Comparison of ENCODE assay signal across 1 cellular context in the genomic region with DNA sequence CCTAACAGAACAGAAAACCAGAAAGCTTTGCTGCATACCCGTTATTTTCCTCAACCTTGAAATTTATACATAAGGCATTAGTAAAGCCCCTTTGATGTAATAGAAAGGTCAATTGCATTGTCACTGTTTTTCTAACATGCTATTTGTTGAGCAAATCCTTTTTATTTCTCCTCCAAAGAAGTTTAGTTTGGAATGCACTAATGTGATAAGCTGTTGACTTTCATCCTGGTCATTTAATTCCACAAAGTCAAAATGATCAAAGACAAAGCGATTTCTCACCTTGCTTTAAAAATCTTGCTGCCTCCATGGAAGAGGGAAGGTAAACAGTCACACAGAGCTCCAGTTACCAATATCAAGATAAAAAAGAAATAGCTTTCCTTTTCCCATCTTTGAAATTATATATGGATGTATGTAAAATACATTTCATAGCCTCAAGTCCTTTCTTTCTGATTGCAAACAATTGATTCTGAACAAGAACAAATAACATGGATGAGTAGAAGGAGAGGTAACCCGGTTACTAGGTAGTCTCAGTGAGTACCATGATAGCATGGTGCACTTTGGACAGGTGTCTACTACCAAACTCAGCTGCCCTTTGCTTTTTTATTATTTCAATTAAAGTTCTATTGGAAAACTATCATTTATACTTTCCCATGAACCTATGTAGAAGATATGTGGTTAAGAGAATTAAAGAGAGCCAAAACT.
TF ChIP-seq lines count a peak whose summit lies in the region.

No MANE protein-coding gene starts in this region.

TF ChIP-seq in HepG2, 621 proteins besides CTCF, POLR2A, EP300 and RAD21 (continued from another document and continues in another):
- TF ChIP-seq, protein P1, sequence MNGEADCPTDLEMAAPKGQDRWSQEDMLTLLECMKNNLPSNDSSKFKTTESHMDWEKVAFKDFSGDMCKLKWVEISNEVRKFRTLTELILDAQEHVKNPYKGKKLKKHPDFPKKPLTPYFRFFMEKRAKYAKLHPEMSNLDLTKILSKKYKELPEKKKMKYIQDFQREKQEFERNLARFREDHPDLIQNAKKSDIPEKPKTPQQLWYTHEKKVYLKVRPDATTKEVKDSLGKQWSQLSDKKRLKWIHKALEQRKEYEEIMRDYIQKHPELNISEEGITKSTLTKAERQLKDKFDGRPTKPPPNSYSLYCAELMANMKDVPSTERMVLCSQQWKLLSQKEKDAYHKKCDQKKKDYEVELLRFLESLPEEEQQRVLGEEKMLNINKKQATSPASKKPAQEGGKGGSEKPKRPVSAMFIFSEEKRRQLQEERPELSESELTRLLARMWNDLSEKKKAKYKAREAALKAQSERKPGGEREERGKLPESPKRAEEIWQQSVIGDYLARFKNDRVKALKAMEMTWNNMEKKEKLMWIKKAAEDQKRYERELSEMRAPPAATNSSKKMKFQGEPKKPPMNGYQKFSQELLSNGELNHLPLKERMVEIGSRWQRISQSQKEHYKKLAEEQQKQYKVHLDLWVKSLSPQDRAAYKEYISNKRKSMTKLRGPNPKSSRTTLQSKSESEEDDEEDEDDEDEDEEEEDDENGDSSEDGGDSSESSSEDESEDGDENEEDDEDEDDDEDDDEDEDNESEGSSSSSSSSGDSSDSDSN (CRISPR knock-in tag; IDR thresholded peaks at IDR 0.05) = no peak
- TF ChIP-seq ZNF547 (CRISPR knock-in tag; IDR thresholded peaks at IDR 0.05) (no peak), SP5 (CRISPR knock-in tag; IDR thresholded peaks at IDR 0.05; ENCODE audit: borderline replicate concordance, low read depth) (peak; percentile 31; the same call in 1 of the 2 replicates), GZF1 (CRISPR knock-in tag; IDR thresholded peaks at IDR 0.05) (no peak), NPAS2 (CRISPR knock-in tag; IDR thresholded peaks at IDR 0.05; ENCODE audit: borderline replicate concordance) (no peak), ZNF367 (CRISPR knock-in tag; IDR thresholded peaks at IDR 0.05; ENCODE audit: borderline replicate concordance) (0 out of 2 replicates have a peak, but pooled peaks have one; percentile 21), STAG1 (CRISPR knock-in tag; IDR thresholded peaks at IDR 0.05) (peak; percentile 19; the same call in 1 of the 2 replicates), ZNF17 (CRISPR knock-in tag; IDR thresholded peaks at IDR 0.05) (no peak), ZNF546 (CRISPR knock-in tag; conservative IDR thresholded peaks at IDR 0.05) (no peak), NRL (CRISPR knock-in tag; IDR thresholded peaks at IDR 0.05; ENCODE audit: borderline replicate concordance) (no peak), MBD4 (IDR thresholded peaks at IDR 0.05; ENCODE audit: borderline replicate concordance, low read length) (peak; percentile 90), ZNF572 (CRISPR knock-in tag; IDR thresholded peaks at IDR 0.05) (no peak), ZNF790 (CRISPR knock-in tag; IDR thresholded peaks at IDR 0.05; ENCODE audit: borderline replicate concordance) (no peak), ZNF251 (CRISPR knock-in tag; IDR thresholded peaks at IDR 0.05) (no peak), BCL6 (CRISPR knock-in tag; IDR thresholded peaks at IDR 0.05) (peak; percentile 79), CAMTA2 (CRISPR knock-in tag; IDR thresholded peaks at IDR 0.05; ENCODE audit: borderline replicate concordance) (no peak), ZNF598 (CRISPR knock-in tag; IDR thresholded peaks at IDR 0.05; ENCODE audit: borderline replicate concordance) (no peak), CEBPG (CRISPR knock-in tag; IDR thresholded peaks at IDR 0.05) (peak; percentile 73), ATM (IDR thresholded peaks at IDR 0.05; ENCODE audit: borderline replicate concordance) (no peak), ZFP1 (CRISPR knock-in tag; IDR thresholded peaks at IDR 0.05) (no peak), SP2 (CRISPR knock-in tag; IDR thresholded peaks at IDR 0.05) (no peak), HOXA7 (CRISPR knock-in tag; IDR thresholded peaks at IDR 0.05) (no peak)
- TF ChIP-seq, protein P2, sequence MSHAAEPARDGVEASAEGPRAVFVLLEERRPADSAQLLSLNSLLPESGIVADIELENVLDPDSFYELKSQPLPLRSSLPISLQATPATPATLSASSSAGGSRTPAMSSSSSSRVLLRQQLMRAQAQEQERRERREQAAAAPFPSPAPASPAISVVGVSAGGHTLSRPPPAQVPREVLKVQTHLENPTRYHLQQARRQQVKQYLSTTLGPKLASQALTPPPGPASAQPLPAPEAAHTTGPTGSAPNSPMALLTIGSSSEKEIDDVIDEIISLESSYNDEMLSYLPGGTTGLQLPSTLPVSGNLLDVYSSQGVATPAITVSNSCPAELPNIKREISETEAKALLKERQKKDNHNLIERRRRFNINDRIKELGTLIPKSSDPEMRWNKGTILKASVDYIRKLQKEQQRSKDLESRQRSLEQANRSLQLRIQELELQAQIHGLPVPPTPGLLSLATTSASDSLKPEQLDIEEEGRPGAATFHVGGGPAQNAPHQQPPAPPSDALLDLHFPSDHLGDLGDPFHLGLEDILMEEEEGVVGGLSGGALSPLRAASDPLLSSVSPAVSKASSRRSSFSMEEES (CRISPR knock-in tag; IDR thresholded peaks at IDR 0.05) = no peak
- TF ChIP-seq, protein P3, sequence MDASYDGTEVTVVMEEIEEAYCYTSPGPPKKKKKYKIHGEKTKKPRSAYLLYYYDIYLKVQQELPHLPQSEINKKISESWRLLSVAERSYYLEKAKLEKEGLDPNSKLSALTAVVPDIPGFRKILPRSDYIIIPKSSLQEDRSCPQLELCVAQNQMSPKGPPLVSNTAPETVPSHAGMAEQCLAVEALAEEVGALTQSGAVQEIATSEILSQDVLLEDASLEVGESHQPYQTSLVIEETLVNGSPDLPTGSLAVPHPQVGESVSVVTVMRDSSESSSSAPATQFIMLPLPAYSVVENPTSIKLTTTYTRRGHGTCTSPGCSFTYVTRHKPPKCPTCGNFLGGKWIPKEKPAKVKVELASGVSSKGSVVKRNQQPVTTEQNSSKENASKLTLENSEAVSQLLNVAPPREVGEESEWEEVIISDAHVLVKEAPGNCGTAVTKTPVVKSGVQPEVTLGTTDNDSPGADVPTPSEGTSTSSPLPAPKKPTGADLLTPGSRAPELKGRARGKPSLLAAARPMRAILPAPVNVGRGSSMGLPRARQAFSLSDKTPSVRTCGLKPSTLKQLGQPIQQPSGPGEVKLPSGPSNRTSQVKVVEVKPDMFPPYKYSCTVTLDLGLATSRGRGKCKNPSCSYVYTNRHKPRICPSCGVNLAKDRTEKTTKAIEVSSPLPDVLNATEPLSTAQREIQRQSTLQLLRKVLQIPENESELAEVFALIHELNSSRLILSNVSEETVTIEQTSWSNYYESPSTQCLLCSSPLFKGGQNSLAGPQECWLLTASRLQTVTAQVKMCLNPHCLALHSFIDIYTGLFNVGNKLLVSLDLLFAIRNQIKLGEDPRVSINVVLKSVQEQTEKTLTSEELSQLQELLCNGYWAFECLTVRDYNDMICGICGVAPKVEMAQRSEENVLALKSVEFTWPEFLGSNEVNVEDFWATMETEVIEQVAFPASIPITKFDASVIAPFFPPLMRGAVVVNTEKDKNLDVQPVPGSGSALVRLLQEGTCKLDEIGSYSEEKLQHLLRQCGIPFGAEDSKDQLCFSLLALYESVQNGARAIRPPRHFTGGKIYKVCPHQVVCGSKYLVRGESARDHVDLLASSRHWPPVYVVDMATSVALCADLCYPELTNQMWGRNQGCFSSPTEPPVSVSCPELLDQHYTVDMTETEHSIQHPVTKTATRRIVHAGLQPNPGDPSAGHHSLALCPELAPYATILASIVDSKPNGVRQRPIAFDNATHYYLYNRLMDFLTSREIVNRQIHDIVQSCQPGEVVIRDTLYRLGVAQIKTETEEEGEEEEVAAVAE (CRISPR knock-in tag; IDR thresholded peaks at IDR 0.05; ENCODE audit: borderline replicate concordance) = no peak
- TF ChIP-seq, protein P4, sequence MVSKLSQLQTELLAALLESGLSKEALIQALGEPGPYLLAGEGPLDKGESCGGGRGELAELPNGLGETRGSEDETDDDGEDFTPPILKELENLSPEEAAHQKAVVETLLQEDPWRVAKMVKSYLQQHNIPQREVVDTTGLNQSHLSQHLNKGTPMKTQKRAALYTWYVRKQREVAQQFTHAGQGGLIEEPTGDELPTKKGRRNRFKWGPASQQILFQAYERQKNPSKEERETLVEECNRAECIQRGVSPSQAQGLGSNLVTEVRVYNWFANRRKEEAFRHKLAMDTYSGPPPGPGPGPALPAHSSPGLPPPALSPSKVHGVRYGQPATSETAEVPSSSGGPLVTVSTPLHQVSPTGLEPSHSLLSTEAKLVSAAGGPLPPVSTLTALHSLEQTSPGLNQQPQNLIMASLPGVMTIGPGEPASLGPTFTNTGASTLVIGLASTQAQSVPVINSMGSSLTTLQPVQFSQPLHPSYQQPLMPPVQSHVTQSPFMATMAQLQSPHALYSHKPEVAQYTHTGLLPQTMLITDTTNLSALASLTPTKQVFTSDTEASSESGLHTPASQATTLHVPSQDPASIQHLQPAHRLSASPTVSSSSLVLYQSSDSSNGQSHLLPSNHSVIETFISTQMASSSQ (IDR thresholded peaks at IDR 0.05; ENCODE audit: low read depth) = no peak
- TF ChIP-seq, protein P4 (CRISPR knock-in tag; IDR thresholded peaks at IDR 0.05; ENCODE audit: borderline replicate concordance) = peak; percentile 90; the same call in 1 of the 2 replicates
- TF ChIP-seq, protein P5, sequence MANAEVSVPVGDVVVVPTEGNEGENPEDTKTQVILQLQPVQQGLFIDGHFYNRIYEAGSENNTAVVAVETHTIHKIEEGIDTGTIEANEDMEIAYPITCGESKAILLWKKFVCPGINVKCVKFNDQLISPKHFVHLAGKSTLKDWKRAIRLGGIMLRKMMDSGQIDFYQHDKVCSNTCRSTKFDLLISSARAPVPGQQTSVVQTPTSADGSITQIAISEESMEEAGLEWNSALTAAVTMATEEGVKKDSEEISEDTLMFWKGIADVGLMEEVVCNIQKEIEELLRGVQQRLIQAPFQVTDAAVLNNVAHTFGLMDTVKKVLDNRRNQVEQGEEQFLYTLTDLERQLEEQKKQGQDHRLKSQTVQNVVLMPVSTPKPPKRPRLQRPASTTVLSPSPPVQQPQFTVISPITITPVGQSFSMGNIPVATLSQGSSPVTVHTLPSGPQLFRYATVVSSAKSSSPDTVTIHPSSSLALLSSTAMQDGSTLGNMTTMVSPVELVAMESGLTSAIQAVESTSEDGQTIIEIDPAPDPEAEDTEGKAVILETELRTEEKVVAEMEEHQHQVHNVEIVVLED (CRISPR knock-in tag; IDR thresholded peaks at IDR 0.05; ENCODE audit: borderline replicate concordance) = no peak
- TF ChIP-seq, protein P6, sequence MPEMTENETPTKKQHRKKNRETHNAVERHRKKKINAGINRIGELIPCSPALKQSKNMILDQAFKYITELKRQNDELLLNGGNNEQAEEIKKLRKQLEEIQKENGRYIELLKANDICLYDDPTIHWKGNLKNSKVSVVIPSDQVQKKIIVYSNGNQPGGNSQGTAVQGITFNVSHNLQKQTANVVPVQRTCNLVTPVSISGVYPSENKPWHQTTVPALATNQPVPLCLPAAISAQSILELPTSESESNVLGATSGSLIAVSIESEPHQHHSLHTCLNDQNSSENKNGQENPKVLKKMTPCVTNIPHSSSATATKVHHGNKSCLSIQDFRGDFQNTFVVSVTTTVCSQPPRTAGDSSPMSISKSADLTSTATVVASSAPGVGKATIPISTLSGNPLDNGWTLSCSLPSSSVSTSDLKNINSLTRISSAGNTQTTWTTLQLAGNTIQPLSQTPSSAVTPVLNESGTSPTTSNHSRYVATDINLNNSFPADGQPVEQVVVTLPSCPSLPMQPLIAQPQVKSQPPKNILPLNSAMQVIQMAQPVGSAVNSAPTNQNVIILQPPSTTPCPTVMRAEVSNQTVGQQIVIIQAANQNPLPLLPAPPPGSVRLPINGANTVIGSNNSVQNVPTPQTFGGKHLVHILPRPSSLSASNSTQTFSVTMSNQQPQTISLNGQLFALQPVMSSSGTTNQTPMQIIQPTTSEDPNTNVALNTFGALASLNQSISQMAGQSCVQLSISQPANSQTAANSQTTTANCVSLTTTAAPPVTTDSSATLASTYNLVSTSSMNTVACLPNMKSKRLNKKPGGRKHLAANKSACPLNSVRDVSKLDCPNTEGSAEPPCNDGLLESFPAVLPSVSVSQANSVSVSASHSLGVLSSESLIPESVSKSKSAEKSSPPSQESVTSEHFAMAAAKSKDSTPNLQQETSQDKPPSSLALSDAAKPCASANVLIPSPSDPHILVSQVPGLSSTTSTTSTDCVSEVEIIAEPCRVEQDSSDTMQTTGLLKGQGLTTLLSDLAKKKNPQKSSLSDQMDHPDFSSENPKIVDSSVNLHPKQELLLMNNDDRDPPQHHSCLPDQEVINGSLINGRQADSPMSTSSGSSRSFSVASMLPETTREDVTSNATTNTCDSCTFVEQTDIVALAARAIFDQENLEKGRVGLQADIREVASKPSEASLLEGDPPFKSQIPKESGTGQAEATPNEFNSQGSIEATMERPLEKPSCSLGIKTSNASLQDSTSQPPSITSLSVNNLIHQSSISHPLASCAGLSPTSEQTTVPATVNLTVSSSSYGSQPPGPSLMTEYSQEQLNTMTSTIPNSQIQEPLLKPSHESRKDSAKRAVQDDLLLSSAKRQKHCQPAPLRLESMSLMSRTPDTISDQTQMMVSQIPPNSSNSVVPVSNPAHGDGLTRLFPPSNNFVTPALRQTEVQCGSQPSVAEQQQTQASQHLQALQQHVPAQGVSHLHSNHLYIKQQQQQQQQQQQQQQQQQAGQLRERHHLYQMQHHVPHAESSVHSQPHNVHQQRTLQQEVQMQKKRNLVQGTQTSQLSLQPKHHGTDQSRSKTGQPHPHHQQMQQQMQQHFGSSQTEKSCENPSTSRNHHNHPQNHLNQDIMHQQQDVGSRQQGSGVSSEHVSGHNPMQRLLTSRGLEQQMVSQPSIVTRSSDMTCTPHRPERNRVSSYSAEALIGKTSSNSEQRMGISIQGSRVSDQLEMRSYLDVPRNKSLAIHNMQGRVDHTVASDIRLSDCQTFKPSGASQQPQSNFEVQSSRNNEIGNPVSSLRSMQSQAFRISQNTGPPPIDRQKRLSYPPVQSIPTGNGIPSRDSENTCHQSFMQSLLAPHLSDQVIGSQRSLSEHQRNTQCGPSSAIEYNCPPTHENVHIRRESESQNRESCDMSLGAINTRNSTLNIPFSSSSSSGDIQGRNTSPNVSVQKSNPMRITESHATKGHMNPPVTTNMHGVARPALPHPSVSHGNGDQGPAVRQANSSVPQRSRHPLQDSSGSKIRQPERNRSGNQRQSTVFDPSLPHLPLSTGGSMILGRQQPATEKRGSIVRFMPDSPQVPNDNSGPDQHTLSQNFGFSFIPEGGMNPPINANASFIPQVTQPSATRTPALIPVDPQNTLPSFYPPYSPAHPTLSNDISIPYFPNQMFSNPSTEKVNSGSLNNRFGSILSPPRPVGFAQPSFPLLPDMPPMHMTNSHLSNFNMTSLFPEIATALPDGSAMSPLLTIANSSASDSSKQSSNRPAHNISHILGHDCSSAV (CRISPR knock-in tag; IDR thresholded peaks at IDR 0.05; ENCODE audit: borderline replicate concordance) = no peak
- TF ChIP-seq, protein P7, sequence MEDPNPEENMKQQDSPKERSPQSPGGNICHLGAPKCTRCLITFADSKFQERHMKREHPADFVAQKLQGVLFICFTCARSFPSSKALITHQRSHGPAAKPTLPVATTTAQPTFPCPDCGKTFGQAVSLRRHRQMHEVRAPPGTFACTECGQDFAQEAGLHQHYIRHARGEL (CRISPR knock-in tag; IDR thresholded peaks at IDR 0.05) = no peak
